Comparison of ENCODE assay signal across 21 cellular contexts in the genomic region with DNA sequence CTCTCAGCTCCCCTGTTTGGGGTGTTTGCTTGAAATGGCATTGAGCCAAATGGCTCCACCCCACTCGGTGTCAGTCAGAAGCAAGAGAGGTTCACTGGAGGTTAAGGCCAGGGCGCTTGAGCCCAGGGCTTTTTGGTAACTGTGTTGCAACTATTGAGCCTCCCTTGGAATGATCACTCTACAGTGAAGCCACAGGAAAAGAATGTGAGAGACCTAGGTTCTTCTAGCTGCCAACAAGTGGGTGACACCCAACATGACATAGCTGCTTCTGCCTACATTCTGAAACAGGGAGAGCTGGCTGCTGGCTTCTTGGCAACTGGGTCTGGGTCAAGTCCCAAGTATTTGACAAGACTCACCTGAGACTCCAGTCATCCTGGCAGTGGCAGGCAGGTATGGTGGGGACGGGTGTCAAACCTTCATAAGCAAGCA. TPM values are rescaled to one million over a fixed set of nuclear protein-coding genes. Genes with fewer than 3 reads are reported as not detected.
DNase-seq lines count a peak whose midpoint lies in the region; ATAC-seq and TF ChIP-seq lines count a peak whose summit lies in the region.
"Had no signal": no experiment of that assay in that cellular context is flagged by ENCODE, and none has a peak within 500 bp of the region (broad histone marks: within the 10 kb centered on the region; RNA-seq: fewer than 3 reads in every experiment).

No MANE protein-coding gene starts in this region.

- in situ Hi-C loops in G401 (cut with HindIII; ENCODE audit: low sequenced_read_pairs): no loop called here

- TF ChIP-seq CTCF in gastroesophageal sphincter (IDR thresholded peaks at IDR 0.05) (no peak), upper lobe of right lung (IDR thresholded peaks at IDR 0.05) (no peak)

- no peaks in the 10 kb centered on the region for H3K36me3 ChIP-seq in adipocyte (ENCODE audit: control insufficient read depth, insufficient read depth, low read length, severe bottlenecking)
- no peaks in the 10 kb centered on the region for H3K36me3 ChIP-seq in gastroesophageal sphincter
- no peaks in the 10 kb centered on the region for H3K36me3 ChIP-seq in upper lobe of right lung
- H3K36me3 ChIP-seq: esophagus muscularis mucosa had no signal

- H3K27ac ChIP-seq in gastroesophageal sphincter (no peak overlapping the region), upper lobe of right lung (no peak overlapping the region)
- H3K27ac ChIP-seq: esophagus muscularis mucosa had no signal

- H3K27me3 ChIP-seq in adipocyte (replicated peaks; ENCODE audit: control insufficient read depth, insufficient read depth, low read length) (peaks cover 8% of the 10 kb centered on the region), gastroesophageal sphincter (peaks cover 34% of the 10 kb centered on the region), upper lobe of right lung (peaks cover 4% of the 10 kb centered on the region)

- no peaks in the 10 kb centered on the region for H3K9me3 ChIP-seq in adipocyte (ENCODE audit: control insufficient read depth, low read length)
- no peaks in the 10 kb centered on the region for H3K9me3 ChIP-seq in gastroesophageal sphincter
- no peaks in the 10 kb centered on the region for H3K9me3 ChIP-seq in upper lobe of right lung
- H3K9me3 ChIP-seq: esophagus muscularis mucosa had no signal

- peak; percentile 56 for ATAC-seq in gastroesophageal sphincter
- peak; percentile 16 for ATAC-seq in upper lobe of right lung
- ATAC-seq: activated CD4-positive, alpha-beta T cell treated with anti-CD3 and anti-CD28 coated beads for 36 hours; stimulated activated naive B cell treated with anti-CD40 and anti-IgM and Interleukin-4, amounts not matched to agents 10 μg/mL and 1 μg/mL and 100 μg/mL, for 72 hours had no signal

- TF ChIP-seq POLR2A in gastroesophageal sphincter (IDR thresholded peaks at IDR 0.05): no peak

- WGBS in gastroesophageal sphincter (ENCODE audit: low coverage in 1 of 2), 2 donors: 73% methylated on average over 2 of the region's 3 CpGs; no CpG with 5 or more reads in 1 of the 2 donors

- intact Hi-C loops in upper lobe of right lung (cut with DNase I): no loop called here

- no peak for TF ChIP-seq EP300 in gastroesophageal sphincter (IDR thresholded peaks at IDR 0.05)

- DNase-seq in NCI-H748 (lab: John Stamatoyannopoulos, UW; ENCODE audit: unreplicated experiment) (peak; percentile 25), NCI-H748 treated with DMSO at 0.1 percent for 48 hours (lab: John Stamatoyannopoulos, UW) (no peak), adipocyte (ENCODE audit: low read depth) (peak; percentile 20), upper lobe of right lung (no peak), dermis blood vessel endothelial cell (no peak), G401 (ENCODE audit: low spot score) (no peak), DMS79 treated with DMSO at 0.1 percent for 48 hours (lab: John Stamatoyannopoulos, UW) (no peak)
- DNase-seq: 8988T; activated CD4-positive, alpha-beta T cell treated with anti-CD3 and anti-CD28 coated beads for 36 hours; DMS79; kidney glomerular epithelial cell; MM.1S; NCI-H1436 treated with DMSO at 0.1 percent for 48 hours; NCI-H2171; NCI-H526 treated with DMSO at 0.1 percent for 48 hours; SHP77; stimulated activated naive B cell treated with anti-CD40 and anti-IgM and Interleukin-4, amounts not matched to agents 10 μg/mL and 1 μg/mL and 100 μg/mL, for 72 hours; T-helper 1 cell had no signal

- H3K4me3 ChIP-seq in adipocyte (ENCODE audit: low read length) (no peak overlapping the region), gastroesophageal sphincter (no peak overlapping the region), upper lobe of right lung (no peak overlapping the region)
- H3K4me3 ChIP-seq: esophagus muscularis mucosa, smooth muscle cell had no signal

- no peak overlapping the region for H3K9ac ChIP-seq in adipocyte (ENCODE audit: low read length)

- peaks cover 16% of the 10 kb centered on the region for H3K4me1 ChIP-seq in adipocyte (ENCODE audit: control insufficient read depth, insufficient read depth, low read length)
- H3K4me1 ChIP-seq in gastroesophageal sphincter: no peaks in the 10 kb centered on the region
- peaks cover 5% of the 10 kb centered on the region for H3K4me1 ChIP-seq in upper lobe of right lung
- H3K4me1 ChIP-seq: esophagus muscularis mucosa had no signal

RNA-seq across cellular contexts. Expression of gene GRHL1, which starts 7.1 kb away (rescaled TPM):
- total RNA-seq in gastroesophageal sphincter: 1 to 10 TPM; 1.3 to 6.1 (median 2.3) TPM
- total RNA-seq in upper lobe of right lung: 2.7 TPM
- 0.37 and 0.85 TPM in 2 replicates for total RNA-seq in dermis blood vessel endothelial cell
- total RNA-seq in G401 (2014; rRNA removed; shearing (Covaris generic)): 0.14 and 0.98 TPM in 2 replicates

Comparison
In these comparisons a context has a peak if more than half of its experiments do, and no peak if none do; other contexts are left out.
1. DNase-seq: peak in NCI-H748 (single experiment) and adipocyte (single experiment); none in NCI-H748 treated with DMSO at 0.1 percent for 48 hours (single experiment), upper lobe of right lung (single experiment), dermis blood vessel endothelial cell (single experiment), G401 (single experiment) and DMS79 treated with DMSO at 0.1 percent for 48 hours (single experiment).